ENCODE assay signal across 8 cellular contexts in genomic region chr3:196969660-196970546, GRCh38. TPM values are rescaled to one million over a fixed set of nuclear protein-coding genes. Genes with fewer than 3 reads are reported as not detected.
DNase-seq lines count a peak whose midpoint lies in the region; ATAC-seq and TF ChIP-seq lines count a peak whose summit lies in the region.

No MANE protein-coding gene starts in this region.

- H2BK120ac ChIP-seq in neuronal stem cell (ENCODE audit: low read depth, low read length), result no peak overlapping the region

- H3K4me3 Mint-ChIP-seq in CD14-positive monocyte, result peak overlapping the region; percentile 62 to 66

- no peaks in the 10 kb centered on the region for H4K20me1 ChIP-seq in PC-9 (ENCODE audit: insufficient read depth)

- H3K14ac ChIP-seq in neuronal stem cell (ENCODE audit: low read length), result peak overlapping the region; percentile 56

- H3F3A ChIP-seq in PC-9 (ENCODE audit: insufficient read depth, low read depth), result 0 out of 2 replicates have a peak, but pooled peaks cover 5% of the 10 kb centered on the region

- H3K4me3 ChIP-seq in PC-9 (peak overlapping the region; percentile 73; the same call in 1 of the 2 replicates), neuronal stem cell (ENCODE audit: low read length in 2 of 2) (peak overlapping the region; percentile 58 to 86), thoracic aorta (peak overlapping the region; percentile 97)

- no peaks in the 10 kb centered on the region for H3K4me1 ChIP-seq in PC-9 (replicated peaks; ENCODE audit: insufficient read depth)
- no peaks in the 10 kb centered on the region for H3K4me1 ChIP-seq in foreskin keratinocyte
- peaks cover 2 to 4% of the 10 kb centered on the region in 2 donors for H3K4me1 ChIP-seq in neuronal stem cell (ENCODE audit: control insufficient read depth in 2 of 2, insufficient read depth in 1 of 2, low read depth in 1 of 2, low read length in 2 of 2)
- peaks cover 7% of the 10 kb centered on the region in 2 donors for H3K4me1 ChIP-seq in thoracic aorta (ENCODE audit: control insufficient read depth in 1 of 2, low read depth in 2 of 2)

- no CpG with 5 or more reads among the region's 100 CpGs for WGBS in neuronal stem cell (ENCODE audit: extremely low coverage in 2 of 2, insufficient read length in 2 of 2, insufficient replicate concordance in 1 of 2), 2 donors

- H3K27me3 ChIP-seq in PC-9 (ENCODE audit: insufficient read depth, low read depth) (peaks cover 22% of the 10 kb centered on the region), foreskin keratinocyte (peaks cover 2% of the 10 kb centered on the region), neuronal stem cell (ENCODE audit: control insufficient read depth in 3 of 3, insufficient read depth in 3 of 3, low read depth in 1 of 3, low read length in 3 of 3) (peaks cover 25 to 63% (median 30%) of the 10 kb centered on the region in 3 experiments), thoracic aorta (replicated peaks; ENCODE audit: insufficient read depth) (no peaks in the 10 kb centered on the region)

- no TSS peak for BruUV-seq in PC-9 (replicated peaks; lab: Mats Ljungman, UMichigan)

- CTCF ChIA-PET in PC-9 (lab: Charles Lee), result interaction anchor here (0.6 to 1.3 kb wide), 5 partner anchors 9 to 757 kb away, joined by 3 to 7 read pairs (median 3); partner anchors contain the start of gene PAK2

- peaks cover 16% of the 10 kb centered on the region for H3K4me1 Mint-ChIP-seq in CD14-positive monocyte

- H3K9me3 ChIP-seq in PC-9 (ENCODE audit: insufficient read depth, low read depth) (no peaks in the 10 kb centered on the region), neuronal stem cell (replicated peaks in 1 of 2; ENCODE audit: control insufficient read depth in 2 of 2, insufficient read depth in 1 of 2, low read depth in 1 of 2, low read length in 2 of 2) (peaks cover 10 to 23% of the 10 kb centered on the region in 2 donors), thoracic aorta (no peaks in the 10 kb centered on the region)

- H3K36me3 ChIP-seq in PC-9 (ENCODE audit: low read depth), result no peaks in the 10 kb centered on the region
- no peaks in the 10 kb centered on the region for H3K36me3 ChIP-seq in neuronal stem cell (replicated peaks in 1 of 2; ENCODE audit: control insufficient read depth in 2 of 2, insufficient read depth in 2 of 2, low read length in 2 of 2)
- no peaks in the 10 kb centered on the region for H3K36me3 ChIP-seq in thoracic aorta

- H4K8ac ChIP-seq in neuronal stem cell (ENCODE audit: low read depth, low read length), result no peak overlapping the region

- peak overlapping the region; percentile 84 for H3K9ac ChIP-seq in neuronal stem cell (ENCODE audit: low read depth, low read length, poor library complexity)

- no peaks in the 10 kb centered on the region for H3K79me1 ChIP-seq in neuronal stem cell (ENCODE audit: low read depth, low read length)

- H2AFZ ChIP-seq in PC-9 (peak overlapping the region; percentile 99; the same call in 1 of the 2 replicates), neuronal stem cell (ENCODE audit: low read length) (peak overlapping the region; percentile 98)

- no peak overlapping the region for H3K4ac ChIP-seq in neuronal stem cell (ENCODE audit: low read length)

- peak overlapping the region; percentile 91 for H3K4me2 ChIP-seq in PC-9
- peak overlapping the region; percentile 98 for H3K4me2 ChIP-seq in neuronal stem cell (ENCODE audit: insufficient read depth, low read length, poor library complexity, severe bottlenecking)

- no peak overlapping the region for H4K91ac ChIP-seq in neuronal stem cell (ENCODE audit: low read depth, low read length, poor library complexity)

- H3K9me3 Mint-ChIP-seq in CD14-positive monocyte, result peaks cover 0 to 17% (median 13%) of the 10 kb centered on the region in 7 donors

- POLR2A ChIA-PET in PC-9 (lab: Charles Lee; ENCODE audit: unreplicated experiment), result interaction anchor here (0.5 kb wide), 1 partner anchor 57 kb away, joined by 6 read pairs; no protein-coding TSS in a partner anchor

- H3K27ac ChIP-seq in PC-9 (no peak overlapping the region), foreskin keratinocyte (no peak overlapping the region), neuronal stem cell (replicated peaks; ENCODE audit: low read length) (no peak overlapping the region), thoracic aorta (peak overlapping the region; percentile 41 to 47)

- intact Hi-C loops in CD14-positive monocyte (cut with micrococcal nuclease), result loop anchor here (2.0 kb wide), 1 partner anchor 131 kb away; no protein-coding TSS in a partner anchor
- intact Hi-C loops in PC-9 (cut with micrococcal nuclease; ENCODE audit: unreplicated experiment), result loop anchor here (1.0 kb wide), 1 partner anchor 361 kb away; no protein-coding TSS in a partner anchor

- no peak overlapping the region for H2BK12ac ChIP-seq in neuronal stem cell (ENCODE audit: low read length)

- peaks cover 9 to 18% of the 10 kb centered on the region in 2 donors for H3K36me3 Mint-ChIP-seq in CD14-positive monocyte

- H2BK15ac ChIP-seq in neuronal stem cell (ENCODE audit: low read length), result no peak overlapping the region

- H2AK5ac ChIP-seq in neuronal stem cell (ENCODE audit: low read depth, low read length), result peak overlapping the region; percentile 48

- TF ChIP-seq CTCF in CD14-positive monocyte (IDR thresholded peaks at IDR 0.05) (peak; percentile 95), PC-9 (conservative IDR thresholded peaks at IDR 0.05) (peak; percentile 72), foreskin keratinocyte (conservative IDR thresholded peaks at IDR 0.05) (peak; percentile 87), thoracic aorta (IDR thresholded peaks at IDR 0.05) (peak; percentile 64)

- DNase-seq in CD14-positive monocyte (ENCODE audit: low spot score) (no peak), PC-9 (peak in 1 of 2 experiments; percentile 80), foreskin keratinocyte (no peak), neuronal stem cell (ENCODE audit: low spot score) (peak; percentile 63), thoracic aorta (ENCODE audit: low spot score) (no peak)
- DNase-seq in activated T-helper 1 cell treated with anti-CD3 and anti-CD28 coated beads, Interleukin-2, amount 50 U/mL, for 16 hours (ENCODE audit: low read depth in 1 of 2, low spot score in 1 of 2), result peak; percentile 26 to 57

- H3K23ac ChIP-seq in neuronal stem cell (ENCODE audit: low read depth, low read length, poor library complexity), result peak overlapping the region; percentile 89

- ATAC-seq in GM19351 (IDR thresholded peaks at IDR 0.05; ENCODE audit: unreplicated experiment) (peak; percentile 46), HG03565 (IDR thresholded peaks at IDR 0.05; ENCODE audit: unreplicated experiment) (peak; percentile 36), foreskin keratinocyte (peak; percentile 69), thoracic aorta (ENCODE audit: insufficient number of reproducible peaks, low FRiP score, low read depth) (peak; percentile 70)

- no peaks in the 10 kb centered on the region for H3K9me2 ChIP-seq in PC-9 (ENCODE audit: insufficient read depth)

- no peaks in the 10 kb centered on the region for H3K79me2 ChIP-seq in PC-9 (ENCODE audit: low read depth)

- peak overlapping the region in 1 of 7 donors; percentile 25 for H3K27ac Mint-ChIP-seq in CD14-positive monocyte

- H3K27me3 Mint-ChIP-seq in CD14-positive monocyte (ENCODE audit: low read depth in 3 of 3), result peaks cover 16 to 23% (median 17%) of the 10 kb centered on the region in 3 donors

- H3K18ac ChIP-seq in neuronal stem cell (ENCODE audit: low read length), result peak overlapping the region; percentile 87

- no peak overlapping the region for H2BK5ac ChIP-seq in neuronal stem cell (ENCODE audit: low read length)

RNA-seq across cellular contexts. Expression of gene PIGZ, which starts 1.3 kb away (rescaled TPM):
- polyA plus RNA-seq in CD14-positive monocyte (1 to 10 TPM; 1.6 to 1.9 TPM), foreskin keratinocyte (1.0 and 1.9 TPM in 2 replicates)
- total RNA-seq in PC-9 (2021) (2.1 and 5.6 TPM in 2 replicates), foreskin keratinocyte (1.0 and 1.6 TPM in 2 replicates), thoracic aorta (10 to 100 TPM; 11.0 to 17.4 TPM)
- polyA plus RNA-seq in neuronal stem cell (2013, experiment 1 of 2), result 2.0 TPM
- polyA plus RNA-seq in neuronal stem cell (2013, experiment 2 of 2), result 1.6 TPM

RNA-seq across cellular contexts. Expression of gene NCBP2, which starts 27.6 kb away (rescaled TPM):
- polyA plus RNA-seq in CD14-positive monocyte (10 to 100 TPM; 33.4 to 42.9 TPM), foreskin keratinocyte (46.4 and 48.6 TPM in 2 replicates)
- total RNA-seq in PC-9 (2021) (83.8 and 91.8 TPM in 2 replicates), foreskin keratinocyte (59.5 and 64.7 TPM in 2 replicates), thoracic aorta (10 to 100 TPM; 26.5 to 44.1 TPM)
- 75.1 TPM for polyA plus RNA-seq in neuronal stem cell (2013, experiment 1 of 2)
- 77.2 TPM for polyA plus RNA-seq in neuronal stem cell (2013, experiment 2 of 2)

RNA-seq across cellular contexts. Expression of gene MELTF, which starts 59.7 kb away (rescaled TPM):
- under 1 TPM; 0.34 to 0.36 TPM for polyA plus RNA-seq in CD14-positive monocyte
- 154 and 202 TPM in 2 replicates for total RNA-seq in PC-9 (2021)
- 11.3 and 12.9 TPM in 2 replicates for total RNA-seq in foreskin keratinocyte
- 10.1 and 10.5 TPM in 2 replicates for polyA plus RNA-seq in foreskin keratinocyte
- 4.6 TPM for polyA plus RNA-seq in neuronal stem cell (2013, experiment 1 of 2)
- polyA plus RNA-seq in neuronal stem cell (2013, experiment 2 of 2), result 5.0 TPM
- 1 to 10 TPM; 6.1 to 8.7 TPM for total RNA-seq in thoracic aorta

Comparison
In these comparisons a context has a peak if more than half of its experiments do, and no peak if none do; other contexts are left out.
1. DNase-seq: peak in activated T-helper 1 cell treated with anti-CD3 and anti-CD28 coated beads, Interleukin-2, amount 50 U/mL, for 16 hours (2 of 2) and neuronal stem cell (single experiment); none in CD14-positive monocyte (single experiment), foreskin keratinocyte (0 of 2) and thoracic aorta (single experiment).
2. H3K27ac ChIP-seq: peak in thoracic aorta (2 of 2); none in PC-9 (single experiment), foreskin keratinocyte (single experiment) and neuronal stem cell (single experiment).
3. RNA of gene MELTF, which starts 59.7 kb away (total RNA-seq): 154 to 202 TPM in PC-9; 11.3 to 12.9 TPM in foreskin keratinocyte and 6.1 to 8.7 TPM in thoracic aorta; every median in the first group is over 10 times any median in the second.
4. Peak in every context shown above with its lines, with median percentiles within 50 percentile points of each other: CTCF ChIP-seq, ATAC-seq and H3K4me3 ChIP-seq.